17 cellular contexts compared by ENCODE assay signal in the genomic region with DNA sequence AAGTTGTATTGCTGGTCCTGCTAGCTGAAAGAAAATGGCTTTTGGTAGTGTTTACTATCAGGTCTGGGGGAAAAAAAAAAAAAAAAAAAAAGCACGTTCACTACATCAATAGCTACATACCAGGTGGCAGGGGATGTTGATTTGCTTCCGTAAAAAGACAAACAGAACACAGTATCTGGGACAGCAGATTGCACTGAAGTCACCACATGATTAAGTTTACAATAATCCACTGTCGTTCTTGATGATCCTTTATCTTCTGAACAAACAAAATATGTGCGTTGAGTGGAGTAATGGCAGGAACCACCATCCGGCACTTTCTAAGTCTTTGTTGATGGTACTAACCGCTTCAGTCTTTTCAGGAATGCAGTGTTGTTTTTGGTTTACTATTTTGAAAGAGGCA. TPM values are rescaled to one million over a fixed set of nuclear protein-coding genes. Genes with fewer than 3 reads are reported as not detected.
DNase-seq lines count a peak whose midpoint lies in the region; ATAC-seq, FAIRE-seq and TF ChIP-seq lines count a peak whose summit lies in the region.
"Had no signal": no experiment of that assay in that cellular context is flagged by ENCODE, and none has a peak within 500 bp of the region (broad histone marks: within the 10 kb centered on the region; RNA-seq: fewer than 3 reads in every experiment).

No MANE protein-coding gene starts in this region.

- FAIRE-seq in bronchial epithelial cell (lab: Jason Lieb, UNC): peak; percentile 23

- no peak overlapping the region for H3K4me2 ChIP-seq in neural progenitor cell
- H3K4me2 ChIP-seq: PC-9 had no signal

- ATAC-seq in GM18520 (IDR thresholded peaks at IDR 0.05; ENCODE audit: unreplicated experiment): no peak
- ATAC-seq: HCT116 had no signal

- peaks cover 9% of the 10 kb centered on the region for H3K27me3 Mint-ChIP-seq in neural progenitor cell (ENCODE audit: insufficient read depth, low read depth)

- no peaks in the 10 kb centered on the region for H3K9me3 ChIP-seq in neural progenitor cell (ENCODE audit: low read depth)
- H3K9me3 ChIP-seq: Caco-2, SJSA1 had no signal

- H3K4me1 ChIP-seq in neural progenitor cell: no peaks in the 10 kb centered on the region
- H3K4me1 ChIP-seq: SJSA1 had no signal

- H3K4me3 ChIP-seq in bronchial epithelial cell (ENCODE audit: low read depth, low read length): no peak overlapping the region
- no peak overlapping the region for H3K4me3 ChIP-seq in neural progenitor cell
- H3K4me3 ChIP-seq: GM23248, PC-9, SJSA1 had no signal

- H3K9me3 Mint-ChIP-seq in neural progenitor cell: peaks cover 3% of the 10 kb centered on the region

- no peak for TF ChIP-seq CTCF in bronchial epithelial cell (IDR thresholded peaks at IDR 0.05; ENCODE audit: insufficient read depth, low read length, severe bottlenecking)
- no peak for TF ChIP-seq CTCF in neural progenitor cell (IDR thresholded peaks at IDR 0.05)

- no peaks in the 10 kb centered on the region for H3K36me3 Mint-ChIP-seq in neural progenitor cell
- H3K36me3 Mint-ChIP-seq: CD4-positive, CD25-positive, alpha-beta regulatory T cell had no signal

- H3K27ac Mint-ChIP-seq in neural progenitor cell: peak overlapping the region; percentile 33
- H3K27ac Mint-ChIP-seq: CD4-positive, CD25-positive, alpha-beta regulatory T cell had no signal

- H4K20me1 ChIP-seq in neural progenitor cell (ENCODE audit: low read depth): peaks cover 2% of the 10 kb centered on the region

- H3K36me3 ChIP-seq in bronchial epithelial cell (ENCODE audit: control insufficient read depth, insufficient read depth, low read length) (no peaks in the 10 kb centered on the region), neural progenitor cell (no peaks in the 10 kb centered on the region)
- H3K36me3 ChIP-seq: SJSA1 had no signal

- no peak overlapping the region for H3K27ac ChIP-seq in neural progenitor cell
- H3K27ac ChIP-seq: GM23248, PC-9, SJSA1 had no signal

- no peak overlapping the region for H2AFZ ChIP-seq in neural progenitor cell (replicated peaks)
- H2AFZ ChIP-seq: GM23248, PC-9 had no signal

- H3K79me2 ChIP-seq in neural progenitor cell (ENCODE audit: low read depth): no peaks in the 10 kb centered on the region

- H3K27me3 ChIP-seq in bronchial epithelial cell (ENCODE audit: control insufficient read depth, insufficient read depth, low read length) (no peaks in the 10 kb centered on the region), neural progenitor cell (no peaks in the 10 kb centered on the region)
- H3K27me3 ChIP-seq: SJSA1 had no signal

- peaks cover 6% of the 10 kb centered on the region for H3K4me1 Mint-ChIP-seq in neural progenitor cell

- DNase-seq in EH (ENCODE audit: low read depth): peak; percentile 25
- peak; percentile 41 for DNase-seq in NCI-H774 (lab: John Stamatoyannopoulos, UW)
- DNase-seq in bronchial epithelial cell (ENCODE audit: low read depth): no peak
- DNase-seq in neural progenitor cell (ENCODE audit: low spot score): no peak
- DNase-seq in central memory CD4-positive, alpha-beta T cell: no peak
- no peak for DNase-seq in NK-92 treated with Interleukin-12 subunit alpha and Interleukin-12 subunit beta, amount 100 ng/mL, for 24 hours (lab: John Stamatoyannopoulos, UW)
- DNase-seq: Caco-2; CD4-positive, CD25-positive, alpha-beta regulatory T cell; GM23248; KBM-7; NCI-H1436 treated with DMSO at 0.1 percent for 48 hours; NCI-H2081 treated with DMSO at 0.1 percent for 48 hours; NCI-H69; PC-9 had no signal

- no peak overlapping the region for H3K4me3 Mint-ChIP-seq in neural progenitor cell
- H3K4me3 Mint-ChIP-seq: CD4-positive, CD25-positive, alpha-beta regulatory T cell had no signal

- H3F3A ChIP-seq in neural progenitor cell (ENCODE audit: low read depth): peaks cover 15% of the 10 kb centered on the region

- H3K9ac ChIP-seq in neural progenitor cell: no peak overlapping the region
- H3K9ac ChIP-seq: GM23248 had no signal

RNA-seq across cellular contexts. Expression of a gene that starts 48.7 kb away (rescaled TPM):
- total RNA-seq in bronchial epithelial cell: 87.9 and 91.3 TPM in 2 replicates
- total RNA-seq in neural progenitor cell (ENCODE audit: low replicate concordance): 191 and 332 TPM in 2 replicates

Comparison
In these comparisons a context has a peak if more than half of its experiments do, and no peak if none do; other contexts are left out.
1. DNase-seq: peak in EH (single experiment) and NCI-H774 (single experiment); none in bronchial epithelial cell (single experiment), neural progenitor cell (single experiment), central memory CD4-positive, alpha-beta T cell (single experiment) and NK-92 treated with Interleukin-12 subunit alpha and Interleukin-12 subunit beta, amount 100 ng/mL, for 24 hours (single experiment).